1 cellular context compared by ENCODE assay signal in genomic region chr14:39182770-39183684, GRCh38.
TF ChIP-seq lines count a peak whose summit lies in the region.

No MANE protein-coding gene starts in this region.

TF ChIP-seq in A549, 52 proteins besides CTCF, POLR2A, EP300 and RAD21 (continued from another document):
- TF ChIP-seq HMGXB4 (CRISPR knock-in tag; IDR thresholded peaks at IDR 0.05; ENCODE audit: borderline replicate concordance) (0 out of 2 replicates have a peak, but pooled peaks have one; percentile 14), ESRRA (IDR thresholded peaks at IDR 0.05; ENCODE audit: borderline replicate concordance, low read length) (no peak), HOXA7 (CRISPR knock-in tag; IDR thresholded peaks at IDR 0.05) (peak; percentile 70; the same call in 1 of the 2 replicates), HOXB5 (CRISPR knock-in tag; IDR thresholded peaks at IDR 0.05) (no peak)
